8 cellular contexts compared by ENCODE assay signal in genomic region chr15:20300351-20301040, GRCh38.
DNase-seq lines count a peak whose midpoint lies in the region; ATAC-seq and TF ChIP-seq lines count a peak whose summit lies in the region.
"Not testable (repeated sequence)": the region's sequence is repeated elsewhere in the genome, so short reads cannot be mapped to it uniquely, and the experiment has no call there.

No MANE protein-coding gene starts in this region.

- TF ChIP-seq CTCF in GM10248 (IDR thresholded peaks at IDR 0.05; ENCODE audit: control extremely low read depth, extremely low read depth, low read depth, missing control alignments); Peyer's patch (IDR thresholded peaks at IDR 0.05); osteocyte (IDR thresholded peaks at IDR 0.05); upper lobe of left lung (IDR thresholded peaks at IDR 0.05): not testable (repeated sequence)

- POLR2A ChIA-PET in GM10248 (lab: Yijun Ruan, JAX): not testable (repeated sequence)

- H3K9me3 Mint-ChIP-seq in osteocyte (ENCODE audit: unreplicated experiment): peaks cover 29% of the 10 kb centered on the region

- not testable (repeated sequence) for TF ChIP-seq EP300 in upper lobe of left lung (IDR thresholded peaks at IDR 0.05)

- DNase-seq in AG20443 (ENCODE audit: low spot score) (peak; percentile 0), GM10248 (ENCODE audit: extremely low spot score) (peak; percentile 1), Peyer's patch (peak in 2 of 3 donors; percentile 14 to 37), left ventricle myocardium superior (peak; percentile 31), islet precursor cell (peak; percentile 48), osteocyte (ENCODE audit: extremely low spot score, unreplicated experiment) (peak; percentile 91), upper lobe of left lung (peak; percentile 18 to 87)
- peak; percentile 58 for DNase-seq in activated effector memory CD4-positive, alpha-beta T cell treated with anti-CD3 and anti-CD28 coated beads, Interleukin-2, amount 50 U/mL, for 16 hours

- H3K27me3 Mint-ChIP-seq in osteocyte (ENCODE audit: unreplicated experiment): not testable (repeated sequence)

- not testable (repeated sequence) for TF ChIP-seq POLR2A in Peyer's patch (IDR thresholded peaks at IDR 0.05); upper lobe of left lung (IDR thresholded peaks at IDR 0.05)

- H3K9me3 ChIP-seq in Peyer's patch: peaks cover 0 to 11% (median 0%) of the 10 kb centered on the region in 4 donors
- H3K9me3 ChIP-seq in upper lobe of left lung: not testable (repeated sequence)

- H3K4me1 Mint-ChIP-seq in osteocyte (ENCODE audit: unreplicated experiment): not testable (repeated sequence)

- H3K27me3 ChIP-seq in Peyer's patch, upper lobe of left lung: not testable (repeated sequence)

- not testable (repeated sequence) for H3K36me3 ChIP-seq in Peyer's patch, upper lobe of left lung

- not testable (repeated sequence) for ATAC-seq in left ventricle myocardium superior; upper lobe of left lung (ENCODE audit: low FRiP score in 2 of 2)

- H3K4me3 ChIP-seq in Peyer's patch, upper lobe of left lung: not testable (repeated sequence)

- intact Hi-C loops in left ventricle myocardium superior (cut with micrococcal nuclease): not testable (repeated sequence)

- H3K27ac Mint-ChIP-seq in osteocyte (ENCODE audit: unreplicated experiment): not testable (repeated sequence)

- H3K36me3 Mint-ChIP-seq in osteocyte (ENCODE audit: unreplicated experiment): not testable (repeated sequence)

- CTCF ChIA-PET in GM10248 (lab: Yijun Ruan, JAX): not testable (repeated sequence)

- 90% methylated on average over 15 to 19 of the region's 19 CpGs for WGBS in upper lobe of left lung, 2 donors

- not testable (repeated sequence) for H3K27ac ChIP-seq in Peyer's patch, upper lobe of left lung

- H3K4me3 Mint-ChIP-seq in osteocyte (ENCODE audit: unreplicated experiment): not testable (repeated sequence)

- H3K4me1 ChIP-seq in Peyer's patch, upper lobe of left lung: not testable (repeated sequence)

Comparison
In these comparisons a context has a peak if more than half of its experiments do, and no peak if none do; other contexts are left out.
1. DNase-seq: peak in every context shown above with its lines; median percentile 91 in osteocyte; 58 in activated effector memory CD4-positive, alpha-beta T cell treated with anti-CD3 and anti-CD28 coated beads, Interleukin-2, amount 50 U/mL, for 16 hours; 52 in upper lobe of left lung; 48 in islet precursor cell; 31 in left ventricle myocardium superior; 26 in Peyer's patch; 1 in GM10248; 0 in AG20443.